In genomic region chr11:93852242-93852641, GRCh38 we compare ENCODE assay signal across 26 cellular contexts. TPM values are rescaled to one million over a fixed set of nuclear protein-coding genes. Genes with fewer than 3 reads are reported as not detected.
"Had no signal": no experiment of that assay in that cellular context is flagged by ENCODE, and none has a peak within 500 bp of the region (broad histone marks: within the 10 kb centered on the region; RNA-seq: fewer than 3 reads in every experiment).

No MANE protein-coding gene starts in this region.

- H3K9me3 ChIP-seq: colonic mucosa, esophagus squamous epithelium, gastrocnemius medialis, left lung, lower lobe of right lung, mucosa of descending colon had no signal

- H3K4me2 ChIP-seq: hepatocyte had no signal

- H3K79me2 ChIP-seq: hepatocyte had no signal

- H3K36me3 ChIP-seq: colonic mucosa, esophagus squamous epithelium, gastrocnemius medialis, left lung, lower lobe of right lung had no signal

- DNase-seq: cerebellar nuclear complex; colonic mucosa; cortex of kidney; effector CD8-positive, alpha-beta T cell; effector memory CD8-positive, alpha-beta T cell; esophagus squamous epithelium; foreskin fibroblast; foreskin melanocyte; gastrocnemius medialis; glutamatergic neuron; hypothalamus; immature natural killer cell; left cardiac atrium; left lung; left ventricle myocardium superior; lower lobe of right lung; mammary epithelial cell; mucosa of descending colon; naive B cell had no signal

- H3K27ac ChIP-seq: colonic mucosa, esophagus squamous epithelium, gastrocnemius medialis, hepatocyte, left lung, lower lobe of right lung had no signal

- H3K4me1 ChIP-seq: colonic mucosa, gastrocnemius medialis, left lung had no signal

- ATAC-seq: effector memory CD8-positive, alpha-beta T cell; gastrocnemius medialis; left cardiac atrium; left lung; left ventricle myocardium superior; lower lobe of right lung; mucosa of descending colon had no signal

- H3K27me3 ChIP-seq: colonic mucosa, hepatocyte had no signal

- H3K4me3 ChIP-seq: colonic mucosa, esophagus squamous epithelium, gastrocnemius medialis, hepatocyte, left lung, lower lobe of right lung, mucosa of descending colon had no signal

RNA-seq across cellular contexts. Expression of gene VSTM5, which starts 1.8 kb away (rescaled TPM):
- total RNA-seq: chondrocyte, endothelial cell of umbilical vein, gastrocnemius medialis, glomerular endothelial cell, left ventricle myocardium superior, lower lobe of right lung, mesenteric fat pad, mesothelial cell of epicardium, myocyte had no signal
- polyA plus RNA-seq: immature natural killer cell had no signal
